9 cellular contexts compared by ENCODE assay signal in the genomic region with DNA sequence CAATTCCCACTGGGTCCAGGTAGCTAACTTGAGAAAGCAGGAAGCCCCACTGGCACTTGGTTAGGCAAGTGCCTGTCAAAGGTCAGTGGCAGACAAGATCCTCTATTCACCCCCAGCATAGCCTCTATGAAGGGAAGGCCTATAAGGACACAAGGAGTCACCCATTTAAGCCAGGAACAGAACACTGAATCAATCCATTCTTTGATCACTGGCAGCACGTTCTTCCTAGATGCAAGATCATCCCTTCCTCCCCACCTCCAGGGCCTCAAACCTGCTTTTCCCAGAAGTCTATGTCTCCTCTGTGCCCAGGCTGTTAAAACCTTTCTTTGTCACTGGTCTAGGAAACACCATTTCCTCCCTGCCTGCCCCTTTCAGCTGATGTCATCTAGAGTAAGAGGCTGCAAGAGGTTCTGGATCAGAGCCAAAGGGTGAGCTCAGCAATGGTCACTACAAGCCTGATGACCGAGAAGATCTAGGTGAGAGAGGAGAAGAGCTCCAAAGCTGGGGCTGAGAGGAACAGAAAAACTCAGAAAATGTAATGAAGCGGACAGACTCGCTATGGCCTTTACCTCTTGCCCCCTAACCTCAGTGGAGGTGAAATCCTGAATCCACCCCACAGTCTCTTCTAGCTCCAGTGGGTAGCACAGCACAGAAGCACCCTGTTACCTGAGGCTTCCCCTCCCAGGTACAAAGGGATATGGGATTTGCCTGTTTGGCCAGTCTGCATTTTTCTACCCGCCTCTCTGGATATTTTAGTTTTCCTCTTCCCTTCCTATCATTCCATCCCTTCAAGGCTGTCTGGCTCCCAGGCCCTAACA. TPM values are rescaled to one million over a fixed set of nuclear protein-coding genes. Genes with fewer than 3 reads are reported as not detected.
DNase-seq lines count a peak whose midpoint lies in the region; ATAC-seq and TF ChIP-seq lines count a peak whose summit lies in the region.
"Had no signal": no experiment of that assay in that cellular context is flagged by ENCODE, and none has a peak within 500 bp of the region (broad histone marks: within the 10 kb centered on the region; RNA-seq: fewer than 3 reads in every experiment).

No MANE protein-coding gene starts in this region.

- ATAC-seq in upper lobe of right lung, result peak; percentile 16
- no peak for ATAC-seq in GM21360 (IDR thresholded peaks at IDR 0.05; ENCODE audit: unreplicated experiment)
- no peak for ATAC-seq in HG02571 (IDR thresholded peaks at IDR 0.05; ENCODE audit: unreplicated experiment)

- H3K27me3 ChIP-seq in CD4-positive, alpha-beta memory T cell (ENCODE audit: insufficient read depth, low read length), result no peaks in the 10 kb centered on the region
- no peaks in the 10 kb centered on the region for H3K27me3 ChIP-seq in duodenal mucosa (ENCODE audit: control insufficient read depth in 1 of 2, insufficient read depth in 2 of 2, low read length in 2 of 2)
- no peaks in the 10 kb centered on the region for H3K27me3 ChIP-seq in upper lobe of right lung

- intact Hi-C loops in CD4-positive, alpha-beta memory T cell (cut with micrococcal nuclease), result no loop called here
- intact Hi-C loops in upper lobe of right lung (cut with DNase I), result no loop called here

- peaks cover 32% of the 10 kb centered on the region for H3K4me1 ChIP-seq in CD4-positive, alpha-beta memory T cell (ENCODE audit: insufficient read depth, low read length)
- H3K4me1 ChIP-seq in duodenal mucosa (ENCODE audit: control insufficient read depth in 1 of 2, insufficient read depth in 2 of 2, low read length in 2 of 2), result peaks cover 14 to 27% of the 10 kb centered on the region in 2 donors
- peaks cover 29% of the 10 kb centered on the region for H3K4me1 ChIP-seq in upper lobe of right lung

- no peak overlapping the region for H3K27ac ChIP-seq in CD4-positive, alpha-beta memory T cell (ENCODE audit: low read depth, low read length)
- H3K27ac ChIP-seq in duodenal mucosa (ENCODE audit: low read depth, low read length) (no peak overlapping the region), upper lobe of right lung (peak overlapping the region; percentile 96)
- H3K27ac ChIP-seq: SK-N-MC had no signal

- H3K4me3 ChIP-seq in CD4-positive, alpha-beta memory T cell (ENCODE audit: low read length in 2 of 2), result peak overlapping the region in 1 of 2 donors; percentile 37
- H3K4me3 ChIP-seq in duodenal mucosa (ENCODE audit: low read depth in 1 of 2, low read length in 2 of 2) (peak overlapping the region in 1 of 2 donors; percentile 10), upper lobe of right lung (peak overlapping the region; percentile 82)
- H3K4me3 ChIP-seq: SK-N-MC had no signal

- H3K36me3 ChIP-seq in CD4-positive, alpha-beta memory T cell (ENCODE audit: insufficient read depth, low read length), result peaks cover 40% of the 10 kb centered on the region
- H3K36me3 ChIP-seq in duodenal mucosa (ENCODE audit: control insufficient read depth in 1 of 2, insufficient read depth in 2 of 2, low read length in 2 of 2) (peaks cover 35 to 42% of the 10 kb centered on the region in 2 donors), upper lobe of right lung (peaks cover 41% of the 10 kb centered on the region)

- no peak for TF ChIP-seq CTCF in upper lobe of right lung (IDR thresholded peaks at IDR 0.05)

- CTCF ChIA-PET in CD4-positive, alpha-beta memory T cell (lab: Charles Lee; ENCODE audit: partially characterized antibody), result interaction anchor here (0.6 kb wide), 2 partner anchors 8 to 57 kb away, joined by 3 read pairs; no protein-coding TSS in a partner anchor

- H3K36me3 Mint-ChIP-seq in CD4-positive, alpha-beta memory T cell, result peaks cover 21 to 49% of the 10 kb centered on the region in 2 donors

- H3K4me1 Mint-ChIP-seq in CD4-positive, alpha-beta memory T cell, result peaks cover 28 to 46% (median 31%) of the 10 kb centered on the region in 4 donors

- POLR2A ChIA-PET in CD4-positive, alpha-beta memory T cell (lab: Charles Lee; ENCODE audit: partially characterized antibody), result interaction anchor here (0.7 to 1.3 kb wide), 3 partner anchors 9 to 620 kb away, joined by 3 to 7 read pairs (median 4); partner anchors contain the start of genes HSP90AB1 and MAD2L1BP

- no peaks in the 10 kb centered on the region for H3K9me3 Mint-ChIP-seq in CD4-positive, alpha-beta memory T cell

- H3K4me3 Mint-ChIP-seq in CD4-positive, alpha-beta memory T cell, result peak overlapping the region; percentile 22 to 73 (median 62)

- H3K27me3 Mint-ChIP-seq in CD4-positive, alpha-beta memory T cell, result no peaks in the 10 kb centered on the region

- H3K9me3 ChIP-seq in CD4-positive, alpha-beta memory T cell (ENCODE audit: control insufficient read depth in 1 of 2, low read length in 2 of 2), result no peaks in the 10 kb centered on the region
- H3K9me3 ChIP-seq in duodenal mucosa (ENCODE audit: control insufficient read depth in 1 of 2, low read length in 2 of 2) (no peaks in the 10 kb centered on the region), upper lobe of right lung (no peaks in the 10 kb centered on the region)

- no peak for DNase-seq in CD4-positive, alpha-beta memory T cell
- DNase-seq in HPDE6-E6E7 (ENCODE audit: extremely low spot score) (peak; percentile 85), SHP77 treated with DMSO at 0.1 percent for 48 hours (lab: John Stamatoyannopoulos, UW) (peak; percentile 86), mesenteric fat pad (ENCODE audit: low spot score) (peak; percentile 86), upper lobe of right lung (peak; percentile 72)

- peak overlapping the region; percentile 12 to 99 (median 75) for H3K27ac Mint-ChIP-seq in CD4-positive, alpha-beta memory T cell

- H3K9ac ChIP-seq in duodenal mucosa (ENCODE audit: low read depth in 1 of 2, low read length in 2 of 2), result peak overlapping the region; percentile 31 to 38

RNA-seq across cellular contexts. Expression of gene GTPBP2, which starts 1.8 kb away (rescaled TPM):
- total RNA-seq in CD4-positive, alpha-beta memory T cell, result 10 to 100 TPM; 82.3 to 85.0 TPM
- polyA plus RNA-seq in CD4-positive, alpha-beta memory T cell, result 1 to 10 TPM in 1 of 2 donors, under 1 TPM in 1; 0.83 to 3.7 TPM
- total RNA-seq in mesenteric fat pad (101 TPM), upper lobe of right lung (85.7 TPM)

RNA-seq across cellular contexts. Expression of gene MAD2L1BP, which starts 8.4 kb away (rescaled TPM):
- 10 to 100 TPM; 31.7 to 33.0 TPM for total RNA-seq in CD4-positive, alpha-beta memory T cell
- polyA plus RNA-seq in CD4-positive, alpha-beta memory T cell, result 10 to 100 TPM; 23.6 to 25.1 TPM
- total RNA-seq in mesenteric fat pad, result 19.0 TPM
- 18.5 TPM for total RNA-seq in upper lobe of right lung

RNA-seq across cellular contexts. Expression of gene RSPH9, which starts 17.6 kb away (rescaled TPM):
- total RNA-seq in CD4-positive, alpha-beta memory T cell, result not detected
- polyA plus RNA-seq in CD4-positive, alpha-beta memory T cell, result 1 to 10 TPM in 1 of 2 donors, under 1 TPM in 1; 0.71 to 1.3 TPM
- not detected for total RNA-seq in mesenteric fat pad
- total RNA-seq in upper lobe of right lung, result 0.20 TPM

RNA-seq across cellular contexts. Expression of gene POLH, which starts 51.2 kb away (rescaled TPM):
- 10 to 100 TPM; 27.1 to 31.9 TPM for total RNA-seq in CD4-positive, alpha-beta memory T cell
- polyA plus RNA-seq in CD4-positive, alpha-beta memory T cell, result 10 to 100 TPM in 1 of 2 donors, 1 to 10 TPM in 1; 8.2 to 23.2 TPM
- total RNA-seq in mesenteric fat pad (10.7 TPM), upper lobe of right lung (21.4 TPM)

RNA-seq across cellular contexts. Expression of gene XPO5, which starts 51.4 kb away (rescaled TPM):
- total RNA-seq in CD4-positive, alpha-beta memory T cell, result 10 to 100 TPM; 42.2 to 43.4 TPM
- polyA plus RNA-seq in CD4-positive, alpha-beta memory T cell, result 10 to 100 TPM in 1 of 2 donors, 1 to 10 TPM in 1; 5.2 to 10.7 TPM
- total RNA-seq in mesenteric fat pad, result 43.6 TPM
- total RNA-seq in upper lobe of right lung, result 36.9 TPM

Comparison
In these comparisons a context has a peak if more than half of its experiments do, and no peak if none do; other contexts are left out.
1. DNase-seq: peak in HPDE6-E6E7 (single experiment), SHP77 treated with DMSO at 0.1 percent for 48 hours (single experiment), mesenteric fat pad (single experiment) and upper lobe of right lung (single experiment); none in CD4-positive, alpha-beta memory T cell (0 of 5).